Comparison of ENCODE assay signal across 9 cellular contexts in genomic region chr2:182715896-182716664, GRCh38. TPM values are rescaled to one million over a fixed set of nuclear protein-coding genes. Genes with fewer than 3 reads are reported as not detected.
DNase-seq lines count a peak whose midpoint lies in the region; ATAC-seq and TF ChIP-seq lines count a peak whose summit lies in the region.
"Had no signal": no experiment of that assay in that cellular context is flagged by ENCODE, and none has a peak within 500 bp of the region (broad histone marks: within the 10 kb centered on the region; RNA-seq: fewer than 3 reads in every experiment).

Gene DNAJC10 (plus strand): TSS chr2:182716257. CDS start chr2:182718087, 1,830 bp downstream.

- H3K27me3 ChIP-seq in AG04450 (ENCODE audit: control insufficient read depth, insufficient read depth, low read length): no peaks in the 10 kb centered on the region

- peak within 1 kb of the TSS; percentile 86 for H3K27ac ChIP-seq in AG04450 (ENCODE audit: low read depth, low read length)

- peaks cover 15% of the 10 kb centered on the region for H3K36me3 Mint-ChIP-seq in activated B cell treated with CpG ODN at 0.5 μM for 24 hours (ENCODE audit: low read depth)

- H3K4me3 Mint-ChIP-seq in activated B cell treated with CpG ODN at 0.5 μM for 24 hours: no peak within 1 kb of the TSS

- no peaks in the 10 kb centered on the region for H3K9me3 Mint-ChIP-seq in activated B cell treated with CpG ODN at 0.5 μM for 24 hours
- H3K9me3 Mint-ChIP-seq: T-helper 1 cell treated with Interleukin-12 subunit alpha and Interleukin-12 subunit beta and Interleukin-4 antibody, amounts not matched to agents 30 μg/mL and 1 μg/mL, for 36 hours had no signal

- no peak within 1 kb of the TSS for H3K27ac Mint-ChIP-seq in activated B cell treated with CpG ODN at 0.5 μM for 24 hours
- H3K27ac Mint-ChIP-seq: T-helper 1 cell treated with Interleukin-12 subunit alpha and Interleukin-12 subunit beta and Interleukin-4 antibody, amounts not matched to agents 30 μg/mL and 1 μg/mL, for 36 hours had no signal

- no peaks in the 10 kb centered on the region for H3K9me3 ChIP-seq in AG04450 (ENCODE audit: control insufficient read depth, insufficient read depth, low read length)

- H3K4me3 ChIP-seq in AG04450 (ENCODE audit: low read depth, low read length): peak within 1 kb of the TSS; percentile 91

- peak; percentile 82 for ATAC-seq in GM18868 (IDR thresholded peaks at IDR 0.05; ENCODE audit: unreplicated experiment)
- peak; percentile 75 for ATAC-seq in HG03103 (IDR thresholded peaks at IDR 0.05; ENCODE audit: low read depth, unreplicated experiment)
- peak; percentile 78 for ATAC-seq in activated B cell treated with CpG ODN at 0.5 μM for 24 hours (ENCODE audit: low read depth)

- peak; percentile 80 for DNase-seq in AG04450 (ENCODE audit: low read depth, low spot score)
- peak; percentile 96 for DNase-seq in NCI-H2196 (lab: John Stamatoyannopoulos, UW; ENCODE audit: unreplicated experiment)
- peak; percentile 94 for DNase-seq in activated B cell treated with CpG ODN at 0.5 μM for 24 hours
- DNase-seq in central memory CD4-positive, alpha-beta T cell: peak; percentile 87
- DNase-seq in iris pigment epithelial cell (ENCODE audit: low read depth): peak; percentile 95
- peak; percentile 86 for DNase-seq in stimulated activated CD4-positive, alpha-beta T cell treated with anti-CD3 and anti-CD28 coated beads, Interleukin-12 subunit alpha, Interleukin-12 subunit beta, amount 100 ng/mL, for 4 hours

- TF ChIP-seq CTCF in AG04450 (IDR thresholded peaks at IDR 0.05; ENCODE audit: low read depth, low read length): no peak
- TF ChIP-seq CTCF in activated B cell treated with CpG ODN at 0.5 μM for 24 hours (IDR thresholded peaks at IDR 0.05): no peak

- no peaks in the 10 kb centered on the region for H3K27me3 Mint-ChIP-seq in activated B cell treated with CpG ODN at 0.5 μM for 24 hours

- intact Hi-C loops in activated B cell treated with CpG ODN at 0.5 μM for 24 hours (cut with micrococcal nuclease): loop anchor here (1.0 to 5.0 kb wide), 9 partner anchors 49 to 1739 kb away; partner anchors contain the start of genes DUSP19, ITGA4 and NUP35

- POLR2A ChIA-PET in AG04450 (lab: Yijun Ruan, JAX) (interaction anchor here (1.2 to 1.4 kb wide), 2 partner anchors 46 to 50 kb away, joined by 4 to 5 read pairs; no protein-coding TSS in a partner anchor), activated B cell treated with CpG ODN at 0.5 μM for 24 hours (lab: Charles Lee) (interaction anchor here (0.6 to 2.6 kb wide), 16 partner anchors 9 to 1735 kb away, joined by 3 to 12 read pairs (median 4); partner anchors contain the start of genes NUP35 and UBE2E3)

- CTCF ChIA-PET in AG04450 (lab: Charles Lee): interaction anchor here (0.6 to 1.7 kb wide), 5 partner anchors 13 to 1143 kb away, joined by 3 to 9 read pairs (median 5); no protein-coding TSS in a partner anchor
- CTCF ChIA-PET in activated B cell treated with CpG ODN at 0.5 μM for 24 hours (lab: Charles Lee): interaction anchor here (1.2 to 2.5 kb wide), 5 partner anchors 11 to 50 kb away, joined by 3 to 16 read pairs (median 5); no protein-coding TSS in a partner anchor

- peaks cover 12% of the 10 kb centered on the region for H3K4me1 Mint-ChIP-seq in activated B cell treated with CpG ODN at 0.5 μM for 24 hours

RNA-seq across cellular contexts. Expression of gene DNAJC10, which starts in this region (rescaled TPM):
- polyA plus RNA-seq in AG04450 (2011; rRNA removed): 84.3 and 121 TPM in 2 replicates
- polyA minus RNA-seq in AG04450 (2011; rRNA and poly(A)+ RNA removed): 37.3 and 76.6 TPM in 2 replicates
- total RNA-seq in activated B cell treated with CpG ODN at 0.5 μM for 24 hours: 119 and 132 TPM in 2 replicates

Comparison
In these comparisons a context has a peak if more than half of its experiments do, and no peak if none do; other contexts are left out.
1. Peak in every context shown above with its lines: DNase-seq, ATAC-seq, H3K4me3 ChIP-seq and H3K27ac ChIP-seq.